ENCODE assay signal across 18 cellular contexts in genomic region chr7:141646826-141647480, GRCh38. TPM values are rescaled to one million over a fixed set of nuclear protein-coding genes. Genes with fewer than 3 reads are reported as not detected.
DNase-seq lines count a peak whose midpoint lies in the region; ATAC-seq, FAIRE-seq and TF ChIP-seq lines count a peak whose summit lies in the region.
"Had no signal": no experiment of that assay in that cellular context is flagged by ENCODE, and none has a peak within 500 bp of the region (broad histone marks: within the 10 kb centered on the region; RNA-seq: fewer than 3 reads in every experiment).

No MANE protein-coding gene starts in this region.

- TF ChIP-seq CTCF in choroid plexus epithelial cell (conservative IDR thresholded peaks at IDR 0.05; ENCODE audit: low read depth, low read length) (no peak), nephron (IDR thresholded peaks at IDR 0.05; ENCODE audit: unreplicated experiment in 3 of 3) (no peak), gastroesophageal sphincter (IDR thresholded peaks at IDR 0.05) (no peak), spleen (IDR thresholded peaks at IDR 0.05 in 8 of 11, conservative IDR thresholded peaks at IDR 0.05 in 3 of 11) (no peak)

- intact Hi-C loops in spleen (cut with DNase I; ENCODE audit: low total_unique reads) = no loop called here

- POLR2A ChIA-PET in CD8-positive, alpha-beta memory T cell (lab: Charles Lee) = no interaction called here

- CTCF ChIA-PET in CD8-positive, alpha-beta memory T cell (lab: Charles Lee) = no interaction called here

- no peak overlapping the region for H3K4me3 Mint-ChIP-seq in CD8-positive, alpha-beta memory T cell
- H3K4me3 Mint-ChIP-seq in nephron = no peak overlapping the region

- H3K36me3 Mint-ChIP-seq in CD8-positive, alpha-beta memory T cell = peaks cover 0 to 58% (median 13%) of the 10 kb centered on the region in 3 donors
- H3K36me3 Mint-ChIP-seq in nephron (ENCODE audit: low read depth) = peaks cover 24% of the 10 kb centered on the region

- no peaks in the 10 kb centered on the region for H3K4me1 Mint-ChIP-seq in CD8-positive, alpha-beta memory T cell
- peaks cover 19% of the 10 kb centered on the region for H3K4me1 Mint-ChIP-seq in nephron

- H3K4me3 ChIP-seq in CD8-positive, alpha-beta memory T cell (ENCODE audit: low read length) = no peak overlapping the region
- H3K4me3 ChIP-seq in choroid plexus epithelial cell (ENCODE audit: low read depth, low read length) (no peak overlapping the region), gastroesophageal sphincter (no peak overlapping the region), spleen (no peak overlapping the region)
- H3K4me3 ChIP-seq: adrenal gland, SJCRH30 had no signal

- no peaks in the 10 kb centered on the region for H3K27me3 Mint-ChIP-seq in CD8-positive, alpha-beta memory T cell
- no peaks in the 10 kb centered on the region for H3K27me3 Mint-ChIP-seq in nephron (ENCODE audit: low read depth)

- no peaks in the 10 kb centered on the region for H3K4me1 ChIP-seq in CD8-positive, alpha-beta memory T cell (ENCODE audit: insufficient read depth, low read length)
- peaks cover 0 to 20% (median 3%) of the 10 kb centered on the region in 3 donors for H3K4me1 ChIP-seq in gastroesophageal sphincter
- H3K4me1 ChIP-seq in spleen = peaks cover 0 to 22% (median 10%) of the 10 kb centered on the region in 6 donors
- H3K4me1 ChIP-seq: foreskin keratinocyte, SJCRH30 had no signal

- H3K9me3 Mint-ChIP-seq in CD8-positive, alpha-beta memory T cell = no peaks in the 10 kb centered on the region
- no peaks in the 10 kb centered on the region for H3K9me3 Mint-ChIP-seq in nephron

- H3K36me3 ChIP-seq in CD8-positive, alpha-beta memory T cell (ENCODE audit: insufficient read depth, low read length) = peaks cover 10% of the 10 kb centered on the region
- peaks cover 0 to 24% of the 10 kb centered on the region in 2 donors for H3K36me3 ChIP-seq in gastroesophageal sphincter
- H3K36me3 ChIP-seq in spleen = peaks cover 0 to 62% (median 15%) of the 10 kb centered on the region in 6 donors
- H3K36me3 ChIP-seq: adrenal gland had no signal

- H3K9me3 ChIP-seq in CD8-positive, alpha-beta memory T cell (ENCODE audit: low read length) = no peaks in the 10 kb centered on the region
- H3K9me3 ChIP-seq in gastroesophageal sphincter (no peaks in the 10 kb centered on the region), spleen (no peaks in the 10 kb centered on the region)
- H3K9me3 ChIP-seq: adrenal gland, Caco-2, SJCRH30 had no signal

- WGBS in gastroesophageal sphincter (ENCODE audit: low coverage in 1 of 2), 2 donors = 77 to 79% methylated on average over 6 of the region's 6 CpGs
- 89 to 95% (median 94%) methylated on average over 6 of the region's 6 CpGs for WGBS in spleen, 5 donors

- peak overlapping the region in 5 of 8 donors; percentile 10 to 85 (median 71) for H3K27ac Mint-ChIP-seq in CD8-positive, alpha-beta memory T cell
- peak overlapping the region; percentile 11 to 70 (median 14) for H3K27ac Mint-ChIP-seq in nephron

- H3K27ac ChIP-seq in CD8-positive, alpha-beta memory T cell (ENCODE audit: low read depth, low read length) = no peak overlapping the region
- H3K27ac ChIP-seq in gastroesophageal sphincter (no peak overlapping the region), spleen (no peak overlapping the region)
- H3K27ac ChIP-seq: adrenal gland, foreskin keratinocyte, SJCRH30 had no signal

- no peak for ATAC-seq in gastroesophageal sphincter
- ATAC-seq: foreskin keratinocyte, HepG2, left ventricle myocardium superior had no signal

- H3K27me3 ChIP-seq in CD8-positive, alpha-beta memory T cell (ENCODE audit: insufficient read depth, low read length, poor library complexity, severe bottlenecking) = no peaks in the 10 kb centered on the region
- H3K27me3 ChIP-seq in gastroesophageal sphincter (no peaks in the 10 kb centered on the region), spleen (replicated peaks in 1 of 7) (no peaks in the 10 kb centered on the region)
- H3K27me3 ChIP-seq: adrenal gland, foreskin keratinocyte, SJCRH30 had no signal

- DNase-seq in CD8-positive, alpha-beta memory T cell = no peak
- peak; percentile 34 for DNase-seq in RCC 7860 (ENCODE audit: low spot score)
- DNase-seq in choroid plexus epithelial cell (ENCODE audit: low read depth) = peak; percentile 35
- DNase-seq in spleen = no peak
- no peak for DNase-seq in HK-2 (ENCODE audit: unreplicated experiment)
- DNase-seq in stimulated activated CD4-positive, alpha-beta T cell treated with anti-CD3 and anti-CD28 coated beads, Interleukin-15, amount 100 ng/mL, for 24 hours = no peak
- DNase-seq: adrenal gland; Caco-2; effector memory CD4-positive, alpha-beta T cell; foreskin keratinocyte; left ventricle myocardium superior; MM.1S; NCI-H187 treated with DMSO at 0.1 percent for 48 hours; NCI-H524; SJCRH30 had no signal

- TF ChIP-seq POLR2A in gastroesophageal sphincter (IDR thresholded peaks at IDR 0.05) = no peak
- TF ChIP-seq POLR2A in spleen (IDR thresholded peaks at IDR 0.05) = no peak

- no peak for TF ChIP-seq EP300 in gastroesophageal sphincter (IDR thresholded peaks at IDR 0.05)

- no peak for FAIRE-seq in RCC 7860 (lab: Jason Lieb, UNC)
- FAIRE-seq: HepG2 had no signal

RNA-seq across cellular contexts. Expression of gene DENND11, which starts 55.0 kb away (rescaled TPM):
- total RNA-seq in CD8-positive, alpha-beta memory T cell = 10 to 100 TPM; 25.9 to 27.4 TPM
- polyA plus RNA-seq in CD8-positive, alpha-beta memory T cell = 17.3 TPM
- total RNA-seq in gastroesophageal sphincter (10 to 100 TPM; 17.1 to 21.9 (median 19.9) TPM), spleen (10 to 100 TPM; 37.9 to 68.4 (median 59.3) TPM)
- polyA plus RNA-seq in spleen = 10 to 100 TPM in 1 of 3 donors, 1 to 10 TPM in 2; 7.6 to 14.4 (median 7.9) TPM

Comparison
In these comparisons a context has a peak if more than half of its experiments do, and no peak if none do; other contexts are left out.
1. DNase-seq: peak in RCC 7860 (single experiment) and choroid plexus epithelial cell (single experiment); none in CD8-positive, alpha-beta memory T cell (0 of 5), spleen (single experiment), HK-2 (single experiment) and stimulated activated CD4-positive, alpha-beta T cell treated with anti-CD3 and anti-CD28 coated beads, Interleukin-15, amount 100 ng/mL, for 24 hours (single experiment).